ENCODE assay signal across 8 cellular contexts in genomic region chr1:27522148-27522859, GRCh38. TPM values are rescaled to one million over a fixed set of nuclear protein-coding genes. Genes with fewer than 3 reads are reported as not detected.
A peak's percentile ranks its signal among the peaks of the same experiment; 100 is the strongest.
DNase-seq lines count a peak whose midpoint lies in the region; ATAC-seq and TF ChIP-seq lines count a peak whose summit lies in the region.

No MANE protein-coding gene starts in this region.

- CTCF ChIA-PET in MCF 10A (lab: Yijun Ruan, JAX), result interaction anchor here (0.5 to 1.0 kb wide), 3 partner anchors 23 to 46 kb away, joined by 3 read pairs; no protein-coding TSS in a partner anchor

- TF ChIP-seq CTCF in VCaP (conservative IDR thresholded peaks at IDR 0.05), result 0 out of 2 replicates have a peak, but pooled peaks have one; percentile 9
- no peak for TF ChIP-seq CTCF in MCF 10A (IDR thresholded peaks at IDR 0.05; ENCODE audit: unreplicated experiment)
- TF ChIP-seq CTCF in upper lobe of left lung (IDR thresholded peaks at IDR 0.05), result no peak

- H3K4me3 Mint-ChIP-seq in IgD-negative memory B cell (peak overlapping the region in 3 of 4 donors; percentile 61 to 77 (median 65)), MCF 10A (ENCODE audit: unreplicated experiment) (peak overlapping the region; percentile 66)
- peak overlapping the region; percentile 54 for H3K4me3 Mint-ChIP-seq in natural killer cell treated with Interleukin-12 subunit alpha and Interleukin-12 subunit beta and Interleukin-15 and Interleukin-18, amount 100 ng/mL, for 72 hours

- H3K9me3 Mint-ChIP-seq in IgD-negative memory B cell (no peaks in the 10 kb centered on the region), MCF 10A (ENCODE audit: unreplicated experiment) (no peaks in the 10 kb centered on the region)
- H3K9me3 Mint-ChIP-seq in natural killer cell treated with Interleukin-12 subunit alpha and Interleukin-12 subunit beta and Interleukin-15 and Interleukin-18, amount 100 ng/mL, for 72 hours, result no peaks in the 10 kb centered on the region

- H3K27me3 Mint-ChIP-seq in IgD-negative memory B cell, result peaks cover 4% of the 10 kb centered on the region
- H3K27me3 Mint-ChIP-seq in MCF 10A (ENCODE audit: insufficient read depth, unreplicated experiment), result no peaks in the 10 kb centered on the region
- H3K27me3 Mint-ChIP-seq in natural killer cell treated with Interleukin-12 subunit alpha and Interleukin-12 subunit beta and Interleukin-15 and Interleukin-18, amount 100 ng/mL, for 72 hours, result peaks cover 0 to 17% of the 10 kb centered on the region in 2 donors

- H3K36me3 ChIP-seq in upper lobe of left lung, result no peaks in the 10 kb centered on the region

- peak; percentile 64 for DNase-seq in MCF 10A (ENCODE audit: unreplicated experiment)
- no peak for DNase-seq in natural killer cell treated with Interleukin-12 subunit alpha and Interleukin-12 subunit beta and Interleukin-15 and Interleukin-18, amount 100 ng/mL, for 72 hours (ENCODE audit: low spot score)
- DNase-seq in upper lobe of left lung, result peak in 1 of 2 donors; percentile 87

- no peaks in the 10 kb centered on the region for H3K9me3 ChIP-seq in upper lobe of left lung

- POLR2A ChIA-PET in MCF 10A (lab: Yijun Ruan, JAX), result interaction anchor here (0.6 to 7.2 kb wide), 10 partner anchors 13 to 618 kb away, joined by 3 to 78 read pairs (median 3); partner anchors contain the start of genes AHDC1 and WASF2

- H3K27me3 ChIP-seq in upper lobe of left lung, result no peaks in the 10 kb centered on the region

- TF ChIP-seq POLR2A in upper lobe of left lung (IDR thresholded peaks at IDR 0.05), result no peak

- TF ChIP-seq EP300 in upper lobe of left lung (IDR thresholded peaks at IDR 0.05), result no peak

- intact Hi-C loops in MCF 10A (cut with micrococcal nuclease), result loop anchor here (2.0 kb wide), 1 partner anchor 34 kb away; no protein-coding TSS in a partner anchor

- peaks cover 63 to 77% (median 66%) of the 10 kb centered on the region in 4 donors for H3K4me1 ChIP-seq in upper lobe of left lung

- H3K27ac Mint-ChIP-seq in IgD-negative memory B cell, result peak overlapping the region in 1 of 3 donors; percentile 12
- peak overlapping the region; percentile 76 for H3K27ac Mint-ChIP-seq in MCF 10A (ENCODE audit: low read depth, unreplicated experiment)
- H3K27ac Mint-ChIP-seq in natural killer cell treated with Interleukin-12 subunit alpha and Interleukin-12 subunit beta and Interleukin-15 and Interleukin-18, amount 100 ng/mL, for 72 hours, result peak overlapping the region; percentile 28 to 35

- no TSS peak for BruUV-seq in MCF 10A (replicated peaks; lab: Mats Ljungman, UMichigan)

- H3K27ac ChIP-seq in VCaP, result no peak overlapping the region
- H3K27ac ChIP-seq in upper lobe of left lung, result peak overlapping the region; percentile 47 to 70 (median 62)

- H3K4me1 Mint-ChIP-seq in IgD-negative memory B cell (peaks cover 30 to 36% (median 35%) of the 10 kb centered on the region in 3 donors), MCF 10A (ENCODE audit: insufficient read depth, unreplicated experiment) (peaks cover 76% of the 10 kb centered on the region)
- H3K4me1 Mint-ChIP-seq in natural killer cell treated with Interleukin-12 subunit alpha and Interleukin-12 subunit beta and Interleukin-15 and Interleukin-18, amount 100 ng/mL, for 72 hours (ENCODE audit: low read depth in 2 of 2), result peaks cover 24 to 29% of the 10 kb centered on the region in 2 donors

- WGBS in upper lobe of left lung, 2 donors, result 53 to 66% methylated on average over 12 to 20 of the region's 20 CpGs

- peaks cover 2% of the 10 kb centered on the region for H3K36me3 Mint-ChIP-seq in IgD-negative memory B cell
- H3K36me3 Mint-ChIP-seq in MCF 10A (ENCODE audit: insufficient read depth, unreplicated experiment), result no peaks in the 10 kb centered on the region
- H3K36me3 Mint-ChIP-seq in natural killer cell treated with Interleukin-12 subunit alpha and Interleukin-12 subunit beta and Interleukin-15 and Interleukin-18, amount 100 ng/mL, for 72 hours, result no peaks in the 10 kb centered on the region

- H3K4me3 ChIP-seq in upper lobe of left lung, result peak overlapping the region in 3 of 4 donors; percentile 20 to 27 (median 25)

- peak; percentile 54 to 67 for ATAC-seq in natural killer cell treated with Interleukin-12 subunit alpha and Interleukin-12 subunit beta and Interleukin-15 and Interleukin-18, amount 100 ng/mL, for 72 hours
- ATAC-seq in upper lobe of left lung (ENCODE audit: low FRiP score in 2 of 2) (no peak), HG02981 (IDR thresholded peaks at IDR 0.05; ENCODE audit: unreplicated experiment) (no peak), HG02642 (IDR thresholded peaks at IDR 0.05; ENCODE audit: poor library complexity, unreplicated experiment) (no peak), HG03108 (IDR thresholded peaks at IDR 0.05; ENCODE audit: unreplicated experiment) (no peak)

RNA-seq across cellular contexts. Expression of gene WASF2, which starts 32.3 kb away (rescaled TPM):
- 105 TPM for polyA plus RNA-seq in IgD-negative memory B cell
- total RNA-seq in MCF 10A (2022), result 131 and 154 TPM in 2 replicates
- total RNA-seq in natural killer cell treated with Interleukin-12 subunit alpha and Interleukin-12 subunit beta and Interleukin-15 and Interleukin-18, amount 100 ng/mL, for 72 hours, result 100 to 1,000 TPM in 1 of 2 donors, 10 to 100 TPM in 1; 97.7 to 110 TPM
- total RNA-seq in upper lobe of left lung, result 100 to 1,000 TPM in 2 of 6 donors, 10 to 100 TPM in 4; 53.4 to 158 (median 62.2) TPM

Comparison
In these comparisons a context has a peak if more than half of its experiments do, and no peak if none do; other contexts are left out.
1. ATAC-seq: peak in natural killer cell treated with Interleukin-12 subunit alpha and Interleukin-12 subunit beta and Interleukin-15 and Interleukin-18, amount 100 ng/mL, for 72 hours (2 of 2); none in upper lobe of left lung (0 of 2), HG02981 (single experiment), HG02642 (single experiment) and HG03108 (single experiment).
2. Peak in every context shown above with its lines, with median percentiles within 50 percentile points of each other: H3K4me3 Mint-ChIP-seq.